Comparison of ENCODE assay signal across 8 cellular contexts in genomic region chr5:41636605-41637004, GRCh38.
A peak's percentile ranks its signal among the peaks of the same experiment; 100 is the strongest.
DNase-seq lines count a peak whose midpoint lies in the region; ATAC-seq and TF ChIP-seq lines count a peak whose summit lies in the region.

No MANE protein-coding gene starts in this region.

- peaks cover 5% of the 10 kb centered on the region for H3K27me3 Mint-ChIP-seq in activated CD8-positive, alpha-beta T cell treated with anti-CD3 and anti-CD28 coated beads for 36 hours

- no peak overlapping the region for H2BK15ac ChIP-seq in mesenchymal stem cell (ENCODE audit: low read depth, poor library complexity, severe bottlenecking)

- no peak overlapping the region for H3K14ac ChIP-seq in mesenchymal stem cell (ENCODE audit: low read length in 2 of 2)

- H2BK120ac ChIP-seq in mesenchymal stem cell (ENCODE audit: low read depth, low read length) = no peak overlapping the region

- H3K4me1 Mint-ChIP-seq in activated CD8-positive, alpha-beta T cell treated with anti-CD3 and anti-CD28 coated beads for 36 hours (ENCODE audit: low read depth) = no peaks in the 10 kb centered on the region

- DNase-seq in A172 (ENCODE audit: low spot score) (peak; percentile 45), SHP77 treated with DMSO at 0.1 percent for 48 hours (lab: John Stamatoyannopoulos, UW) (peak; percentile 56), mesenchymal stem cell (peak; percentile 4), mesenteric fat pad (ENCODE audit: low spot score) (no peak)
- no peak for DNase-seq in activated CD8-positive, alpha-beta T cell treated with anti-CD3 and anti-CD28 coated beads for 36 hours

- no peak overlapping the region for H2BK5ac ChIP-seq in mesenchymal stem cell (ENCODE audit: low read depth, low read length, poor library complexity, severe bottlenecking)

- H3K36me3 ChIP-seq in mesenchymal stem cell (ENCODE audit: control insufficient read depth in 1 of 2, insufficient read depth in 2 of 2, low read depth in 1 of 2, low read length in 2 of 2) = no peaks in the 10 kb centered on the region

- WGBS in mesenchymal stem cell = 64% methylated on average over 2 of the region's 2 CpGs

- POLR2A ChIA-PET in activated CD8-positive, alpha-beta T cell treated with anti-CD3 and anti-CD28 coated beads for 36 hours (lab: Charles Lee) = no interaction called here

- no peaks in the 10 kb centered on the region for H3K36me3 Mint-ChIP-seq in activated CD8-positive, alpha-beta T cell treated with anti-CD3 and anti-CD28 coated beads for 36 hours (ENCODE audit: low read depth)

- no peaks in the 10 kb centered on the region for H3K9me3 ChIP-seq in mesenchymal stem cell (ENCODE audit: control insufficient read depth, low read length)

- H4K8ac ChIP-seq in mesenchymal stem cell (ENCODE audit: low read length) = no peak overlapping the region

- no peaks in the 10 kb centered on the region for H3K27me3 ChIP-seq in mesenchymal stem cell (ENCODE audit: control insufficient read depth in 1 of 2, insufficient read depth in 1 of 2, low read length in 2 of 2)

- no peak overlapping the region for H2BK12ac ChIP-seq in mesenchymal stem cell (ENCODE audit: low read length in 2 of 2)

- no peak overlapping the region for H3K4ac ChIP-seq in mesenchymal stem cell (ENCODE audit: low read depth in 1 of 2, low read length in 2 of 2)

- no peak overlapping the region for H3K18ac ChIP-seq in mesenchymal stem cell (ENCODE audit: low read depth in 1 of 2, low read length in 2 of 2)

- no peak overlapping the region for H3K4me2 ChIP-seq in mesenchymal stem cell (ENCODE audit: low read length, poor library complexity, severe bottlenecking)

- intact Hi-C loops in activated CD8-positive, alpha-beta T cell treated with anti-CD3 and anti-CD28 coated beads for 36 hours (cut with micrococcal nuclease) = no loop called here

- no peak overlapping the region for H2AFZ ChIP-seq in mesenchymal stem cell (ENCODE audit: low read depth, low read length)

- H3K9ac ChIP-seq in mesenchymal stem cell (ENCODE audit: low read length) = no peak overlapping the region

- CTCF ChIA-PET in activated CD8-positive, alpha-beta T cell treated with anti-CD3 and anti-CD28 coated beads for 36 hours (lab: Charles Lee) = no interaction called here

- H3K27ac ChIP-seq in mesenchymal stem cell (ENCODE audit: low read length, poor library complexity, severe bottlenecking) = no peak overlapping the region

- no peak overlapping the region for H2AK5ac ChIP-seq in mesenchymal stem cell (ENCODE audit: low read length, severe bottlenecking)

- ATAC-seq in GM18861 (IDR thresholded peaks at IDR 0.05; ENCODE audit: unreplicated experiment) (peak; percentile 91), HG03432 (IDR thresholded peaks at IDR 0.05; ENCODE audit: unreplicated experiment) (peak; percentile 88), HG03457 (IDR thresholded peaks at IDR 0.05; ENCODE audit: unreplicated experiment) (no peak)
- no peak for ATAC-seq in activated CD8-positive, alpha-beta T cell treated with anti-CD3 and anti-CD28 coated beads for 36 hours

- H4K91ac ChIP-seq in mesenchymal stem cell (ENCODE audit: low read length) = no peak overlapping the region

- H3K4me1 ChIP-seq in mesenchymal stem cell (ENCODE audit: control insufficient read depth, insufficient read depth, low read depth, low read length) = no peaks in the 10 kb centered on the region

- no peak overlapping the region for H3K27ac Mint-ChIP-seq in activated CD8-positive, alpha-beta T cell treated with anti-CD3 and anti-CD28 coated beads for 36 hours

- H3K4me3 Mint-ChIP-seq in activated CD8-positive, alpha-beta T cell treated with anti-CD3 and anti-CD28 coated beads for 36 hours = no peak overlapping the region

- no peak for TF ChIP-seq CTCF in activated CD8-positive, alpha-beta T cell treated with anti-CD3 and anti-CD28 coated beads for 36 hours (IDR thresholded peaks at IDR 0.05)

- no peaks in the 10 kb centered on the region for H3K9me3 Mint-ChIP-seq in activated CD8-positive, alpha-beta T cell treated with anti-CD3 and anti-CD28 coated beads for 36 hours

- H3K23ac ChIP-seq in mesenchymal stem cell (ENCODE audit: low read length in 2 of 2) = no peak overlapping the region

- no peaks in the 10 kb centered on the region for H3K79me1 ChIP-seq in mesenchymal stem cell (replicated peaks; ENCODE audit: low read length, poor library complexity, severe bottlenecking)

- H3K4me3 ChIP-seq in mesenchymal stem cell (ENCODE audit: insufficient read depth in 1 of 2, low read depth in 1 of 2, low read length in 2 of 2) = no peak overlapping the region

Comparison
In these comparisons a context has a peak if more than half of its experiments do, and no peak if none do; other contexts are left out.
1. DNase-seq: peak in A172 (single experiment), SHP77 treated with DMSO at 0.1 percent for 48 hours (single experiment) and mesenchymal stem cell (single experiment); none in mesenteric fat pad (single experiment) and activated CD8-positive, alpha-beta T cell treated with anti-CD3 and anti-CD28 coated beads for 36 hours (single experiment).
2. ATAC-seq: peak in GM18861 (single experiment) and HG03432 (single experiment); none in HG03457 (single experiment) and activated CD8-positive, alpha-beta T cell treated with anti-CD3 and anti-CD28 coated beads for 36 hours (single experiment).